ENCODE assay signal across 7 cellular contexts in the genomic region with DNA sequence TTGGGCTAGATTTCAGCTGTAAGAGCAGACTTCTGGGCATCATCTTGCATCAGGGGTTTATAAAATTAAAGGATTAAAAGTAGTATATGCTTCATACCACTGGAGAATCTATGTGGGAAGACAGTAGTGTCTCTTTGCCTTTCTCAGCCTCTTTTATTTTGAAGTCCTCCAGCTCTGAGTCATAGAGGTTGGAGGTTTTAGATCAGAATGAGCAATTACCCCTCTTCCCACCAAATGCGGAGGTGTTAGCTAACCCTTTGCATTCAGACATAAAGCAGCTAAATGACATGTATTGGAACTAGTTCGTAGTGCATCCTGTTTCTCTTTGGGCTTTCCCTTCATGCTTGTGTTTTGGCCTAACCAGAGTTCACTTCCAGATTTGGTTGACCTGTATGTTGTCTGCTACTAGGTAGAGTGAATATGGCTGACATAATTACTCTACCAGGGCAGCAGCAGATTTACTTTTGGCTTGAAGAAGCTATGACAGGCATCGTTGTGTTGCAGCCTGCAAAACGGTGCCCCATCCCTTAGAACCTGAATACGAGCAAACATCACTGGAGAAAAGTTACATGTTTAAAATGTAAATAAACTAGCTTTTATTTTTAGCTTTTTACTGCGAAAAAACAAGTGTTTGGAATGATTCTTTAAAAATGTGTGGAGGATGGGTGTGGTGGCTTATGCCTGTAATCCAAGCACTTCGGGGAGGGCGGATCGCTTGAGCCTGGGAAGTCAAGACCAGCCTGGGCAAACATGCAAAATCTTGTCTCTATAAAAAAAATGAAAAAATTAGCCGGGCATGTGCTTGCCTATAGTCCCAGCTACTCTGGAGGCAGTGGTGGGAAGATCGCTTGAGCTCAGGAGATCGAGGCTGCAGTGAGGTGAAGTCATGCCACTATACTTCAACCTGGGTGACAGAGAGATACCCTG.
DNase-seq lines count a peak whose midpoint lies in the region; FAIRE-seq lines count a peak whose summit lies in the region.

No MANE protein-coding gene starts in this region.

- peaks cover 31% of the 10 kb centered on the region for H3K4me1 ChIP-seq in GM23248 (ENCODE audit: insufficient read depth)

- no peaks in the 10 kb centered on the region for H3K36me3 ChIP-seq in GM23248 (ENCODE audit: low read depth)

- no peaks in the 10 kb centered on the region for H3K27me3 ChIP-seq in GM23248 (replicated peaks; ENCODE audit: insufficient read depth)

- H4K20me1 ChIP-seq in GM23248 (ENCODE audit: insufficient read depth), result no peaks in the 10 kb centered on the region

- peak overlapping the region; percentile 68 for H2AFZ ChIP-seq in GM23248

- in situ Hi-C loops in GM23248 (cut with MboI), result no loop called here

- WGBS in GM23248 (ENCODE audit: low coverage in 1 of 2, low lambda C conversion rate in 2 of 2, missing lambda C conversion rate in 2 of 2), 2 experiments, result 3 to 8% methylated on average over 12 of the region's 12 CpGs

- H3K79me2 ChIP-seq in GM23248 (ENCODE audit: insufficient read depth), result no peaks in the 10 kb centered on the region

- H3K9me3 ChIP-seq in GM23248 (ENCODE audit: low read depth), result no peaks in the 10 kb centered on the region

- peak; percentile 63 for FAIRE-seq in GM18507 (lab: Jason Lieb, UNC)

- H3K4me3 ChIP-seq in GM23248, result peak overlapping the region; percentile 64

- peak overlapping the region; percentile 69 for H3K9ac ChIP-seq in GM23248

- no peaks in the 10 kb centered on the region for H3K9me2 ChIP-seq in GM23248 (ENCODE audit: insufficient read depth)

- DNase-seq in GM18507 (ENCODE audit: extremely low spot score, insufficient read length, low read depth), result no peak
- peak; percentile 93 for DNase-seq in GM23248
- peak; percentile 39 for DNase-seq in NCI-H82 treated with DMSO at 0.1 percent for 48 hours (lab: John Stamatoyannopoulos, UW; ENCODE audit: unreplicated experiment)
- peak; percentile 59 for DNase-seq in non-pigmented ciliary epithelial cell (ENCODE audit: low read depth)
- DNase-seq in HT-29 (ENCODE audit: low spot score), result no peak
- DNase-seq in T1000 (lab: John Stamatoyannopoulos, UW), result no peak
- no peak for DNase-seq in NCI-H1694 treated with DMSO at 0.1 percent for 48 hours (lab: John Stamatoyannopoulos, UW)

- H3F3A ChIP-seq in GM23248 (ENCODE audit: insufficient read depth), result peaks cover 36% of the 10 kb centered on the region

- peak overlapping the region; percentile 96 for H3K4me2 ChIP-seq in GM23248 (ENCODE audit: unreplicated experiment)

- peak overlapping the region; percentile 85 for H3K27ac ChIP-seq in GM23248

Comparison
In these comparisons a context has a peak if more than half of its experiments do, and no peak if none do; other contexts are left out.
1. DNase-seq: peak in GM23248 (single experiment), NCI-H82 treated with DMSO at 0.1 percent for 48 hours (single experiment) and non-pigmented ciliary epithelial cell (single experiment); none in GM18507 (single experiment), HT-29 (single experiment), T1000 (single experiment) and NCI-H1694 treated with DMSO at 0.1 percent for 48 hours (single experiment).